ENCODE assay signal across 7 cellular contexts in genomic region chr7:158948376-158948775, GRCh38.
"Had no signal": no experiment of that assay in that cellular context is flagged by ENCODE, and none has a peak within 500 bp of the region (broad histone marks: within the 10 kb centered on the region; RNA-seq: fewer than 3 reads in every experiment).

No MANE protein-coding gene starts in this region.

- H3K4me1 ChIP-seq: HAP-1 had no signal

- ATAC-seq: GM23338, HCT116 had no signal

- H3K4me2 ChIP-seq: GM23338 had no signal

- H2AFZ ChIP-seq: GM23338 had no signal

- DNase-seq: H7, HFFc6, IMR-90, KBM-7 had no signal

- H3K4me3 ChIP-seq: GM23338, HAP-1 had no signal

- H3K9me3 ChIP-seq: HAP-1 had no signal

- H3K36me3 ChIP-seq: HAP-1 had no signal
